Comparison of ENCODE assay signal across 8 cellular contexts in the genomic region with DNA sequence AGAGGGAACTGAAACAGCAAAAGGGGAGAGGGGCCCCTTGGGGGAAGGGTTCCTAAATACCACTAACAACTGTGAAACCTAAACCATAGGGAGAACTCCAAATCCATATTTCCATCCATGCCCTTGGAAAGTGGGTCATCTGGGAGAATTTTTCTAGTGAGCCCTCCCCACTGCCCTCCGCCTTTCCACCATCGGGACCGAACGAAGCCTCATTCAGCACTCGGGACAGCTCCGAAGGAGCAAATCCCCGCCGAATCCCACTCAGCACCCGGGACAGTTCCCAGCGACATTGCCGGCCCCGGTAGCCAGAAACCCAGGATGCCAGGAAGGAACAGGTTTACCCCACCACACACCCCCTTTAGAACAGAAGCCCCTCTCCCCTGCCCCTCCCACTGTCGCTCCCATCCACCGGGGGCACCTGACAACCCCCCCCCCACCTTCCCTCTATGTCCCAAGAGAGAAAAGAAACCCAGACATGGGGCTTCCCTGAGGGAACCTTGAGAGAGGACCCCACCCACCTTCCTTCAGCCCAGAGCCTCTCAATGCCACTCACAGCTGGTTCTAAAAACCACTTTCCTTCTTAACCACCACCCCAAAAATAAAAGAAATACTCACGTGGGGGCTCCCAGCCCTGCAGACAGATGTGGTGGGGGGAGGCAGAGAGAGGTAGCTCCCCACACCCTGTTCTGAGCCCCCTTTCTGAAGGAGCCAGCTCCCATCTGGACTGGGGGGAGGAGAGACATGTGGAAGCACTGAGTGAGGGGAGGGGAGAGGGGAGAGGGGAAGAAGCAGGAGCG. TPM values are rescaled to one million over a fixed set of nuclear protein-coding genes. Genes with fewer than 3 reads are reported as not detected.
DNase-seq lines count a peak whose midpoint lies in the region; ATAC-seq, FAIRE-seq and TF ChIP-seq lines count a peak whose summit lies in the region.

No MANE protein-coding gene starts in this region.

- H3K4me3 Mint-ChIP-seq in activated T-cell treated with anti-CD3 and anti-CD28 coated beads, Interleukin-2, amount 50 U/mL, for 24 hours: no peak overlapping the region

- no peaks in the 10 kb centered on the region for H3K36me3 Mint-ChIP-seq in activated T-cell treated with anti-CD3 and anti-CD28 coated beads, Interleukin-2, amount 50 U/mL, for 24 hours (ENCODE audit: low read depth)

- ATAC-seq in HG03354 (IDR thresholded peaks at IDR 0.05; ENCODE audit: poor library complexity, severe bottlenecking, unreplicated experiment) (no peak), HG03139 (IDR thresholded peaks at IDR 0.05; ENCODE audit: unreplicated experiment) (no peak)

- H3K27me3 Mint-ChIP-seq in activated T-cell treated with anti-CD3 and anti-CD28 coated beads, Interleukin-2, amount 50 U/mL, for 24 hours: peaks cover 89% of the 10 kb centered on the region

- FAIRE-seq in frontal cortex (lab: Jason Lieb, UNC): no peak

- TF ChIP-seq POLR2A in NB4 (IDR thresholded peaks at IDR 0.05; ENCODE audit: extremely low read depth, insufficient read length): no peak

- peaks cover 6% of the 10 kb centered on the region for H3K4me1 Mint-ChIP-seq in activated T-cell treated with anti-CD3 and anti-CD28 coated beads, Interleukin-2, amount 50 U/mL, for 24 hours (ENCODE audit: low read depth)

- no peaks in the 10 kb centered on the region for H3K9me3 Mint-ChIP-seq in activated T-cell treated with anti-CD3 and anti-CD28 coated beads, Interleukin-2, amount 50 U/mL, for 24 hours

- H3K4me3 ChIP-seq in NB4 (ENCODE audit: low read depth, low read length): no peak overlapping the region

- no peak for TF ChIP-seq CTCF in NB4 (IDR thresholded peaks at IDR 0.05; ENCODE audit: low read depth, low read length)

- DNase-seq in Daoy (ENCODE audit: low read depth): peak; percentile 71
- peak; percentile 62 for DNase-seq in NB4 (ENCODE audit: low read depth)
- DNase-seq in activated T-cell treated with anti-CD3 and anti-CD28 coated beads, Interleukin-2, amount 50 U/mL, for 24 hours: peak; percentile 69
- DNase-seq in frontal cortex (ENCODE audit: low spot score in 2 of 2): peak; percentile 68 to 69
- DNase-seq in retina: peak; percentile 67
- no peak for DNase-seq in occipital lobe (lab: John Stamatoyannopoulos, UW)

- H3K27ac Mint-ChIP-seq in activated T-cell treated with anti-CD3 and anti-CD28 coated beads, Interleukin-2, amount 50 U/mL, for 24 hours: no peak overlapping the region

RNA-seq across cellular contexts. Expression of gene DLGAP3, which starts 4.5 kb away (rescaled TPM):
- total RNA-seq in Daoy (2014; rRNA removed; shearing (Covaris generic)): 0.34 and 0.89 TPM in 2 replicates
- total RNA-seq in frontal cortex (3.3 TPM), occipital lobe (3.1 TPM)
